ENCODE assay signal across 13 cellular contexts in genomic region chr18:7601249-7601620, GRCh38. TPM values are rescaled to one million over a fixed set of nuclear protein-coding genes. Genes with fewer than 3 reads are reported as not detected.
DNase-seq lines count a peak whose midpoint lies in the region; ATAC-seq and TF ChIP-seq lines count a peak whose summit lies in the region.
"Had no signal": no experiment of that assay in that cellular context is flagged by ENCODE, and none has a peak within 500 bp of the region (broad histone marks: within the 10 kb centered on the region; RNA-seq: fewer than 3 reads in every experiment).

No MANE protein-coding gene starts in this region.

- H3K79me1 ChIP-seq in H9 (ENCODE audit: insufficient read depth, low read depth, low read length, poor library complexity, severe bottlenecking), result no peaks in the 10 kb centered on the region

- no peaks in the 10 kb centered on the region for H4K20me1 ChIP-seq in H9 (ENCODE audit: control insufficient read depth, insufficient read depth, insufficient read length)

- peak; percentile 26 to 79 (median 60) for ATAC-seq in psoas muscle
- ATAC-seq: activated T-cell treated with anti-CD3 and anti-CD28 coated beads, Interleukin-2, amount 50 U/mL, for 4 hours had no signal

- no peak overlapping the region for H3T11ph ChIP-seq in H9 (ENCODE audit: low read length)

- no peak overlapping the region for H2BK15ac ChIP-seq in H9 (ENCODE audit: low read depth, low read length)

- intact Hi-C loops in psoas muscle (cut with DNase I), result no loop called here
- intact Hi-C loops in sigmoid colon (cut with DNase I), result no loop called here

- no peak overlapping the region for H2BK5ac ChIP-seq in H9 (ENCODE audit: insufficient read length, low read length)

- TF ChIP-seq CTCF in H9 (conservative IDR thresholded peaks at IDR 0.05) (peak; percentile 31; the same call in 2 of the 3 replicates), endothelial cell (IDR thresholded peaks at IDR 0.05; ENCODE audit: unreplicated experiment) (no peak), psoas muscle (IDR thresholded peaks at IDR 0.05) (no peak), sigmoid colon (IDR thresholded peaks at IDR 0.05) (no peak)

- H3K36me3 Mint-ChIP-seq in H9 (ENCODE audit: insufficient read depth in 1 of 3, low read depth in 3 of 3), result no peaks in the 10 kb centered on the region
- peaks cover 4% of the 10 kb centered on the region for H3K36me3 Mint-ChIP-seq in endothelial cell (ENCODE audit: low read depth, unreplicated experiment)
- H3K36me3 Mint-ChIP-seq: stimulated activated memory B cell treated with anti-CD40 and anti-IgM and Interleukin-4, amounts not matched to agents 10 μg/mL and 1 μg/mL and 100 μg/mL, for 72 hours had no signal

- no peak overlapping the region for H4K5ac ChIP-seq in H9 (ENCODE audit: insufficient read length, low read depth, low read length)

- H3K18ac ChIP-seq in H9 (ENCODE audit: insufficient read length, low read depth, low read length), result no peak overlapping the region

- no peak overlapping the region for H2AK5ac ChIP-seq in H9 (ENCODE audit: insufficient read length, low read length)

- H3K4me2 ChIP-seq in H9 (ENCODE audit: insufficient read depth, insufficient read length, low read length), result no peak overlapping the region

- H3K27ac ChIP-seq in H9 (ENCODE audit: insufficient read length, low read depth, low read length) (no peak overlapping the region), SJSA1 (peak overlapping the region; percentile 57), psoas muscle (peak overlapping the region; percentile 42), sigmoid colon (no peak overlapping the region)
- H3K27ac ChIP-seq: WERI-Rb-1 had no signal

- H3K9me3 ChIP-seq in H9 (ENCODE audit: control insufficient read depth, low read depth, low read length) (no peaks in the 10 kb centered on the region), SJSA1 (replicated peaks) (no peaks in the 10 kb centered on the region), psoas muscle (no peaks in the 10 kb centered on the region), sigmoid colon (no peaks in the 10 kb centered on the region)

- H3K4me3 ChIP-seq in SJSA1 (no peak overlapping the region), psoas muscle (no peak overlapping the region), sigmoid colon (no peak overlapping the region)

- no peak overlapping the region for H3K9ac ChIP-seq in H9 (ENCODE audit: extremely low read depth, insufficient read length, low read length)

- no peak overlapping the region for H2AFZ ChIP-seq in H9 (ENCODE audit: low read length)

- peaks cover 43 to 50% of the 10 kb centered on the region in 2 experiments for H3K4me1 Mint-ChIP-seq in H9
- H3K4me1 Mint-ChIP-seq in endothelial cell (ENCODE audit: unreplicated experiment), result peaks cover 39% of the 10 kb centered on the region
- H3K4me1 Mint-ChIP-seq: stimulated activated memory B cell treated with anti-CD40 and anti-IgM and Interleukin-4, amounts not matched to agents 10 μg/mL and 1 μg/mL and 100 μg/mL, for 72 hours had no signal

- no peak overlapping the region for H2BK120ac ChIP-seq in H9 (ENCODE audit: low read depth, low read length, poor library complexity, severe bottlenecking)

- no peak for TF ChIP-seq EP300 in sigmoid colon (IDR thresholded peaks at IDR 0.05)

- no peak overlapping the region for H2BK20ac ChIP-seq in H9 (ENCODE audit: low read depth, low read length, poor library complexity, severe bottlenecking)

- H3K56ac ChIP-seq in H9 (ENCODE audit: insufficient read length, low read depth, low read length), result no peak overlapping the region

- H4K91ac ChIP-seq in H9 (ENCODE audit: insufficient read length, low read depth, low read length), result no peak overlapping the region

- no peak overlapping the region for H3K14ac ChIP-seq in H9 (ENCODE audit: insufficient read depth, low read length)

- peak overlapping the region in 1 of 3 experiments; percentile 7; a peak in 1 of 7 replicates for H3K27ac Mint-ChIP-seq in H9
- H3K27ac Mint-ChIP-seq in endothelial cell (ENCODE audit: unreplicated experiment), result no peak overlapping the region
- H3K27ac Mint-ChIP-seq: stimulated activated memory B cell treated with anti-CD40 and anti-IgM and Interleukin-4, amounts not matched to agents 10 μg/mL and 1 μg/mL and 100 μg/mL, for 72 hours had no signal

- H3K36me3 ChIP-seq in SJSA1, result no peaks in the 10 kb centered on the region
- H3K36me3 ChIP-seq in psoas muscle (ENCODE audit: insufficient read depth in 1 of 2, low read depth in 1 of 2), result no peaks in the 10 kb centered on the region
- H3K36me3 ChIP-seq in sigmoid colon, result no peaks in the 10 kb centered on the region
- H3K36me3 ChIP-seq: WERI-Rb-1 had no signal

- no peaks in the 10 kb centered on the region; a peak in 1 of 5 replicates for H3K9me3 Mint-ChIP-seq in H9
- H3K9me3 Mint-ChIP-seq in endothelial cell (ENCODE audit: unreplicated experiment), result no peaks in the 10 kb centered on the region
- H3K9me3 Mint-ChIP-seq: activated T-cell treated with anti-CD3 and anti-CD28 coated beads, Interleukin-2, amount 50 U/mL, for 4 hours; stimulated activated memory B cell treated with anti-CD40 and anti-IgM and Interleukin-4, amounts not matched to agents 10 μg/mL and 1 μg/mL and 100 μg/mL, for 72 hours had no signal

- no peak overlapping the region for H3K23ac ChIP-seq in H9 (ENCODE audit: insufficient read length, low read depth, low read length)

- WGBS in H9 (ENCODE audit: extremely low coverage, insufficient read length, low lambda C conversion rate), result no CpG with 5 or more reads among the region's 6 CpGs
- WGBS in psoas muscle, 3 donors, result 73 to 86% (median 84%) methylated on average over 6 of the region's 6 CpGs
- 84 to 85% methylated on average over 6 of the region's 6 CpGs for WGBS in sigmoid colon, 2 donors

- no peaks in the 10 kb centered on the region for H3K79me2 ChIP-seq in H9 (ENCODE audit: insufficient read depth, low read length)

- H2BK12ac ChIP-seq in H9 (ENCODE audit: insufficient read length, low read depth, low read length), result no peak overlapping the region

- DNase-seq in H9, result no peak
- peak; percentile 75 to 77 for DNase-seq in SJSA1 (ENCODE audit: low read depth in 1 of 2, low spot score in 2 of 2)
- DNase-seq in endothelial cell (ENCODE audit: low spot score), result no peak
- no peak for DNase-seq in psoas muscle
- DNase-seq in activated T-cell treated with anti-CD3 and anti-CD28 coated beads, Interleukin-2, amount 50 U/mL, for 1 hour, result no peak
- DNase-seq in NK-92 treated with Interleukin-12 subunit alpha and Interleukin-12 subunit beta, amount 100 ng/mL, for 24 hours (lab: John Stamatoyannopoulos, UW), result no peak
- DNase-seq in DMS79 treated with DMSO at 0.1 percent for 48 hours (lab: John Stamatoyannopoulos, UW), result no peak
- no peak for DNase-seq in sigmoid colon
- DNase-seq: activated T-cell treated with anti-CD3 and anti-CD28 coated beads, Interleukin-2, amount 50 U/mL, for 4 hours; COR-L47; WERI-Rb-1 had no signal

- H4K8ac ChIP-seq in H9 (replicated peaks; ENCODE audit: insufficient read length, low read depth, low read length), result no peak overlapping the region

- H3K4ac ChIP-seq in H9 (ENCODE audit: low read depth, low read length), result no peak overlapping the region

- no peaks in the 10 kb centered on the region for H3K27me3 Mint-ChIP-seq in H9 (ENCODE audit: low read depth)
- H3K27me3 Mint-ChIP-seq in endothelial cell (ENCODE audit: unreplicated experiment), result no peaks in the 10 kb centered on the region
- H3K27me3 Mint-ChIP-seq: brain; stimulated activated memory B cell treated with anti-CD40 and anti-IgM and Interleukin-4, amounts not matched to agents 10 μg/mL and 1 μg/mL and 100 μg/mL, for 72 hours had no signal

- no peak overlapping the region for H3K4me3 Mint-ChIP-seq in H9
- peak overlapping the region; percentile 13 for H3K4me3 Mint-ChIP-seq in endothelial cell (ENCODE audit: unreplicated experiment)
- H3K4me3 Mint-ChIP-seq: activated T-cell treated with anti-CD3 and anti-CD28 coated beads, Interleukin-2, amount 50 U/mL, for 4 hours; brain; stimulated activated memory B cell treated with anti-CD40 and anti-IgM and Interleukin-4, amounts not matched to agents 10 μg/mL and 1 μg/mL and 100 μg/mL, for 72 hours had no signal

- TF ChIP-seq POLR2A in sigmoid colon (IDR thresholded peaks at IDR 0.05), result no peak

- no peaks in the 10 kb centered on the region for H3K23me2 ChIP-seq in H9 (ENCODE audit: insufficient read length, low read depth, low read length, poor library complexity, severe bottlenecking)

- H3K4me1 ChIP-seq in H9 (ENCODE audit: insufficient read depth, low read length) (peaks cover 6% of the 10 kb centered on the region; the same call in 1 of the 2 replicates), SJSA1 (replicated peaks) (peaks cover 57% of the 10 kb centered on the region), psoas muscle (peaks cover 87% of the 10 kb centered on the region), sigmoid colon (peaks cover 0 to 34% (median 24%) of the 10 kb centered on the region in 4 donors)

- H3K27me3 ChIP-seq in H9 (ENCODE audit: insufficient read depth, low read length), result no peaks in the 10 kb centered on the region
- no peaks in the 10 kb centered on the region for H3K27me3 ChIP-seq in SJSA1 (replicated peaks)
- H3K27me3 ChIP-seq in psoas muscle (ENCODE audit: insufficient read depth in 3 of 3, low read length in 2 of 3), result no peaks in the 10 kb centered on the region
- no peaks in the 10 kb centered on the region for H3K27me3 ChIP-seq in sigmoid colon

RNA-seq across cellular contexts. Expression of gene PTPRM, which starts 34.1 kb away (rescaled TPM):
- total RNA-seq in H9 (2021) (3.9 and 6.2 TPM in 2 replicates), endothelial cell (ENCODE audit: unreplicated experiment) (284 TPM), psoas muscle (10 to 100 TPM; 33.7 to 78.9 (median 40.4) TPM), sigmoid colon (100 to 1,000 TPM in 1 of 4 donors, 10 to 100 TPM in 3; 62.8 to 151 (median 73.4) TPM)
- total RNA-seq in SJSA1 (2014; rRNA removed; shearing (Covaris generic)), result 33.1 and 68.3 TPM in 2 replicates
- polyA plus RNA-seq in psoas muscle (10 to 100 TPM; 27.4 to 42.0 (median 27.9) TPM), sigmoid colon (10 to 100 TPM in 1 of 3 donors, 1 to 10 TPM in 2; 3.9 to 18.0 (median 4.8) TPM)

Comparison
In these comparisons a context has a peak if more than half of its experiments do, and no peak if none do; other contexts are left out.
1. DNase-seq: peak in SJSA1 (2 of 2); none in H9 (single experiment), endothelial cell (single experiment), psoas muscle (0 of 2), activated T-cell treated with anti-CD3 and anti-CD28 coated beads, Interleukin-2, amount 50 U/mL, for 1 hour (single experiment), NK-92 treated with Interleukin-12 subunit alpha and Interleukin-12 subunit beta, amount 100 ng/mL, for 24 hours (single experiment), DMS79 treated with DMSO at 0.1 percent for 48 hours (single experiment) and sigmoid colon (single experiment).
2. H3K27ac ChIP-seq: peak in SJSA1 (single experiment) and psoas muscle (single experiment); none in H9 (single experiment) and sigmoid colon (0 of 4).